Comparison of ENCODE assay signal across 8 cellular contexts in the genomic region with DNA sequence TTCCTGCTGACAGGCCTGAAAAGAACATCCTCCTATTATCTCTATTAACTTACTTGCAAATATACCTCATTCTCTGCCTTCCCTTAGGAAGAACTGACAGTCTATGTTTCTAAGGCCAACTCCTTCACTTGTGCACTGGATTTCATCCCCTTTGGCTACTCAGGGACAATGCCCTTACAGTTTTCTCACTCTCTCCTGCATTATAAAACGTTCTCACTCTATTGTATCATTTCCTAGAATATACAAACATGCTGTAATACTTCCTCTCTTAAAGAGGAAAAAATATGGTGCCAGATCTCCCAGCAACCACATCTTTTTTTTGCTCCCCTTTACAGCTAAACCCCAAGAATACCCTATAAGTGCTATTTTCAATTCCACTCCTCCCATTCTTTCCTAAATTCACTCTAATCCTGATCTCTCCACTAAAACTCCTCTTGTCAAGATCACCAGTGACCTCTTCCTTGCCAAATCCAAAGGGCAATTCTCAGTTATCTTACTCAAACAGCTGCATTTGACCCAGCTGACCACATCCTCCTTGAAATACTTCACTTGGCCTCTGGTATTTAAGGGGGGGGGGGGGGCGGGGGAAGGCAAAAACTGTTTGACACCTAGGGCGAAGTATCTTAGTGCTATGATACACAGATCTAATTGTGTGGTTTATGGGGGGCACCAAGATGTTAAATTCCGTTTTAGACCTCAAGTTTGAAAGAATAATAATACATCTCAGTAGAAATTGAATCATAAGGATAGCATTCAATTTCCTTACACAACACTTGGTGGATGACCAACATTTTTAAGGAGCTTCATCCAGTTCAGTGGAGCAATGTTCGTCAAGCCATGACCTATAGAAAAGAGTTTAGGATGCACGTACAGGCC. TPM values are rescaled to one million over a fixed set of nuclear protein-coding genes. Genes with fewer than 3 reads are reported as not detected.
DNase-seq lines count a peak whose midpoint lies in the region; ATAC-seq and TF ChIP-seq lines count a peak whose summit lies in the region.

No MANE protein-coding gene starts in this region.

- CTCF ChIA-PET in CD4-positive, alpha-beta T cell (lab: Charles Lee): interaction anchor here (1.7 to 2.7 kb wide), 2 partner anchors 16 to 212 kb away, joined by 3 to 8 read pairs; a partner anchor contains a TSS

- H3K4me1 Mint-ChIP-seq in CD4-positive, alpha-beta T cell (ENCODE audit: low read depth): peaks cover 28% of the 10 kb centered on the region
- H3K4me1 Mint-ChIP-seq in osteocyte (ENCODE audit: unreplicated experiment): peaks cover 22% of the 10 kb centered on the region

- no peak for ATAC-seq in CD4-positive, alpha-beta T cell (ENCODE audit: poor library complexity)
- no peak for ATAC-seq in HG02798 (IDR thresholded peaks at IDR 0.05; ENCODE audit: poor library complexity, unreplicated experiment)
- ATAC-seq in stimulated activated naive CD8-positive, alpha-beta T cell treated with anti-CD3 and anti-CD28 coated beads, Interleukin-15, Interleukin-2, amounts not matched to agents 100 U/mL and 50 U/mL, for 24 hours: no peak

- H3K27ac ChIP-seq in CD4-positive, alpha-beta T cell (ENCODE audit: low read depth, low read length): no peak overlapping the region

- no peak overlapping the region for H3K4me3 Mint-ChIP-seq in CD4-positive, alpha-beta T cell
- no peak overlapping the region for H3K4me3 Mint-ChIP-seq in osteocyte (ENCODE audit: unreplicated experiment)

- no peaks in the 10 kb centered on the region for H3K27me3 ChIP-seq in CD4-positive, alpha-beta T cell (ENCODE audit: control insufficient read depth, insufficient read depth, low read length)

- DNase-seq in EL: peak; percentile 59
- peak; percentile 83 for DNase-seq in KBM-7
- DNase-seq in astrocyte of the cerebellum (ENCODE audit: low read depth): peak; percentile 20
- DNase-seq in lung microvascular endothelial cell (ENCODE audit: low read depth in 2 of 2): peak; percentile 44 to 77
- DNase-seq in CD4-positive, alpha-beta T cell: no peak
- DNase-seq in osteocyte (ENCODE audit: extremely low spot score, unreplicated experiment): no peak
- no peak for DNase-seq in stimulated activated naive CD8-positive, alpha-beta T cell treated with anti-CD3 and anti-CD28 coated beads, Interleukin-15, Interleukin-2, amounts not matched to agents 100 U/mL and 50 U/mL, for 24 hours

- TF ChIP-seq CTCF in astrocyte of the cerebellum (IDR thresholded peaks at IDR 0.05; ENCODE audit: low read depth, low read length, missing control alignments): no peak
- no peak for TF ChIP-seq CTCF in CD4-positive, alpha-beta T cell (IDR thresholded peaks at IDR 0.05)
- TF ChIP-seq CTCF in osteocyte (IDR thresholded peaks at IDR 0.05): no peak

- intact Hi-C loops in CD4-positive, alpha-beta T cell (cut with DNase I, micrococcal nuclease): loop anchor here (5.0 to 10.0 kb wide), 6 partner anchors 162 to 1642 kb away; a partner anchor contains a TSS

- POLR2A ChIA-PET in CD4-positive, alpha-beta T cell (lab: Charles Lee): interaction anchor here (2.2 to 3.6 kb wide), 5 partner anchors 14 to 428 kb away, joined by 14 to 46 read pairs (median 22); a partner anchor contains a TSS

- H3K9me3 Mint-ChIP-seq in CD4-positive, alpha-beta T cell: no peaks in the 10 kb centered on the region
- no peaks in the 10 kb centered on the region for H3K9me3 Mint-ChIP-seq in osteocyte (ENCODE audit: unreplicated experiment)

- no peaks in the 10 kb centered on the region for H3K27me3 Mint-ChIP-seq in CD4-positive, alpha-beta T cell
- H3K27me3 Mint-ChIP-seq in osteocyte (ENCODE audit: unreplicated experiment): no peaks in the 10 kb centered on the region

- H3K4me3 ChIP-seq in astrocyte of the cerebellum (ENCODE audit: low read depth, low read length): peak overlapping the region; percentile 69

- in situ Hi-C loops in KBM-7 (cut with MboI; ENCODE audit: low pct_unique_long_range_greater_than_20kb, low sequenced_read_pairs): no loop called here
- in situ Hi-C loops in astrocyte of the cerebellum (cut with HindIII; ENCODE audit: low sequenced_read_pairs): no loop called here

- H3K27ac Mint-ChIP-seq in CD4-positive, alpha-beta T cell: no peak overlapping the region
- H3K27ac Mint-ChIP-seq in osteocyte (ENCODE audit: unreplicated experiment): no peak overlapping the region

- H3K36me3 Mint-ChIP-seq in CD4-positive, alpha-beta T cell (ENCODE audit: low read depth): peaks cover 59% of the 10 kb centered on the region
- peaks cover 6% of the 10 kb centered on the region for H3K36me3 Mint-ChIP-seq in osteocyte (ENCODE audit: unreplicated experiment)

- no peaks in the 10 kb centered on the region for H3K9me3 ChIP-seq in CD4-positive, alpha-beta T cell (ENCODE audit: control insufficient read depth, low read length)

RNA-seq across cellular contexts. Expression of a gene that starts 1.6 kb away (rescaled TPM):
- 30.7 and 41.1 TPM in 2 replicates for total RNA-seq in lung microvascular endothelial cell
- total RNA-seq in CD4-positive, alpha-beta T cell: 10 to 100 TPM; 33.6 to 37.0 TPM
- total RNA-seq in osteocyte: 17.8 and 20.7 TPM in 2 replicates

RNA-seq across cellular contexts. Expression of a gene that starts 1.7 kb away (rescaled TPM):
- total RNA-seq in lung microvascular endothelial cell (3.3 and 5.6 TPM in 2 replicates), osteocyte (13.0 and 15.9 TPM in 2 replicates)
- total RNA-seq in CD4-positive, alpha-beta T cell: 10 to 100 TPM; 19.1 to 22.8 TPM

RNA-seq across cellular contexts. Expression of a gene that starts 43.3 kb away (rescaled TPM):
- total RNA-seq in lung microvascular endothelial cell (not detected in 2 replicates), osteocyte (not detected in 2 replicates)
- total RNA-seq in CD4-positive, alpha-beta T cell: under 1 TPM in 1 of 2 experiments, not detected in 1; 0.36 TPM

Comparison
In these comparisons a context has a peak if more than half of its experiments do, and no peak if none do; other contexts are left out.
1. DNase-seq: peak in EL (single experiment), KBM-7 (single experiment), astrocyte of the cerebellum (single experiment) and lung microvascular endothelial cell (2 of 2); none in CD4-positive, alpha-beta T cell (0 of 10), osteocyte (single experiment) and stimulated activated naive CD8-positive, alpha-beta T cell treated with anti-CD3 and anti-CD28 coated beads, Interleukin-15, Interleukin-2, amounts not matched to agents 100 U/mL and 50 U/mL, for 24 hours (single experiment).